8 cellular contexts compared by ENCODE assay signal in genomic region chr19:2048959-2049740, GRCh38. TPM values are rescaled to one million over a fixed set of nuclear protein-coding genes. Genes with fewer than 3 reads are reported as not detected.
DNase-seq lines count a peak whose midpoint lies in the region; ATAC-seq, FAIRE-seq and TF ChIP-seq lines count a peak whose summit lies in the region.

No MANE protein-coding gene starts in this region.

- H3K36me3 ChIP-seq in HepG2 (replicated peaks in 1 of 2; ENCODE audit: control insufficient read depth in 1 of 2, insufficient read depth in 2 of 2, low read length in 2 of 2) (peaks cover 8 to 18% of the 10 kb centered on the region in 2 experiments), thyroid gland (peaks cover 19 to 24% of the 10 kb centered on the region in 2 donors)

- no peaks in the 10 kb centered on the region for H3K27me3 ChIP-seq in HepG2 (ENCODE audit: control insufficient read depth in 1 of 2, insufficient read depth in 2 of 2, low read length in 2 of 2)
- no peaks in the 10 kb centered on the region for H3K27me3 ChIP-seq in thyroid gland

- WGBS in HepG2 (ENCODE audit: low lambda C conversion rate) = 100% methylated on average over 1 of the region's 27 CpGs
- 14 to 16% methylated on average over 5 to 10 of the region's 27 CpGs for WGBS in thyroid gland, 2 donors

- H3K9me3 Mint-ChIP-seq in activated T-cell treated with anti-CD3 and anti-CD28 coated beads, Interleukin-2, amount 50 U/mL, for 24 hours = no peaks in the 10 kb centered on the region
- no peaks in the 10 kb centered on the region for H3K9me3 Mint-ChIP-seq in MCF 10A (ENCODE audit: unreplicated experiment)

- H3K27ac ChIP-seq in HepG2 (ENCODE audit: extremely low read length, insufficient read depth, low read length) (peak overlapping the region; percentile 63), thyroid gland (peak overlapping the region; percentile 95 to 100 (median 96))

- peaks cover 47% of the 10 kb centered on the region for H4K20me1 ChIP-seq in HepG2 (ENCODE audit: insufficient read depth, low read length)

- TF ChIP-seq POLR2A in HepG2 (IDR thresholded peaks at IDR 0.05; ENCODE audit: insufficient read depth in 1 of 2, low read depth in 2 of 2, low read length in 2 of 2) (no peak), thyroid gland (IDR thresholded peaks at IDR 0.05) (no peak)

- TF ChIP-seq RAD21 in HepG2 (CRISPR knock-in tag; IDR thresholded peaks at IDR 0.05) = no peak

- H3K9ac ChIP-seq in HepG2 (ENCODE audit: insufficient read depth, low read depth, low read length) = peak overlapping the region; percentile 86

- no peak for FAIRE-seq in HepG2 (lab: Jason Lieb, UNC)

- TF ChIP-seq CTCF in MCF 10A (IDR thresholded peaks at IDR 0.05; ENCODE audit: unreplicated experiment) (no peak), HepG2 (CRISPR knock-in tag; IDR thresholded peaks at IDR 0.05) (no peak), thyroid gland (IDR thresholded peaks at IDR 0.05) (no peak)

- peak overlapping the region; percentile 83 for H3K4me3 Mint-ChIP-seq in activated T-cell treated with anti-CD3 and anti-CD28 coated beads, Interleukin-2, amount 50 U/mL, for 24 hours
- H3K4me3 Mint-ChIP-seq in MCF 10A (ENCODE audit: unreplicated experiment) = peak overlapping the region; percentile 92

- peaks cover 62% of the 10 kb centered on the region for H3K4me1 ChIP-seq in HepG2 (ENCODE audit: insufficient read depth, low read length)
- H3K4me1 ChIP-seq in thyroid gland = peaks cover 54 to 74% of the 10 kb centered on the region in 2 donors

- BruUV-seq in MCF 10A (replicated peaks; lab: Mats Ljungman, UMichigan) (no TSS peak), HepG2 (replicated peaks; lab: Mats Ljungman, UMichigan) (no TSS peak)

- peaks cover 37% of the 10 kb centered on the region for H3K36me3 Mint-ChIP-seq in activated T-cell treated with anti-CD3 and anti-CD28 coated beads, Interleukin-2, amount 50 U/mL, for 24 hours (ENCODE audit: low read depth)
- H3K36me3 Mint-ChIP-seq in MCF 10A (ENCODE audit: insufficient read depth, unreplicated experiment) = peaks cover 42% of the 10 kb centered on the region

- peaks cover 46% of the 10 kb centered on the region for H3K4me1 Mint-ChIP-seq in activated T-cell treated with anti-CD3 and anti-CD28 coated beads, Interleukin-2, amount 50 U/mL, for 24 hours (ENCODE audit: low read depth)
- H3K4me1 Mint-ChIP-seq in MCF 10A (ENCODE audit: insufficient read depth, unreplicated experiment) = peaks cover 17% of the 10 kb centered on the region

- H3K27me3 Mint-ChIP-seq in activated T-cell treated with anti-CD3 and anti-CD28 coated beads, Interleukin-2, amount 50 U/mL, for 24 hours = no peaks in the 10 kb centered on the region
- no peaks in the 10 kb centered on the region for H3K27me3 Mint-ChIP-seq in MCF 10A (ENCODE audit: insufficient read depth, unreplicated experiment)

- no peak for DNase-seq in activated T-cell treated with anti-CD3 and anti-CD28 coated beads, Interleukin-2, amount 50 U/mL, for 24 hours
- DNase-seq in activated T-cell treated with anti-CD3 and anti-CD28 coated beads, Interleukin-2, amount 50 U/mL, for 48 hours = no peak
- DNase-seq in MCF 10A (ENCODE audit: unreplicated experiment) (no peak), HepG2 (ENCODE audit: low spot score) (no peak), thyroid gland (peak; percentile 92 to 93), NCI-H774 (lab: John Stamatoyannopoulos, UW) (no peak), retina (no peak)

- ATAC-seq in HepG2 (peak; percentile 11), HG03457 (IDR thresholded peaks at IDR 0.05; ENCODE audit: unreplicated experiment) (no peak)

- CTCF ChIA-PET in MCF 10A (lab: Yijun Ruan, JAX) = interaction anchor here (0.6 to 1.6 kb wide), 5 partner anchors 17 to 141 kb away, joined by 3 to 5 read pairs (median 3); no protein-coding TSS in a partner anchor
- CTCF ChIA-PET in HepG2 (lab: Yijun Ruan, JAX; ENCODE audit: low intra/inter-chr PET ratio, low total read pairs) = no interaction called here

- no peak for TF ChIP-seq EP300 in HepG2 (IDR thresholded peaks at IDR 0.05; ENCODE audit: low read depth in 2 of 2, low read length in 2 of 2)
- TF ChIP-seq EP300 in HepG2 (CRISPR knock-in tag; IDR thresholded peaks at IDR 0.05; ENCODE audit: borderline replicate concordance) = no peak

- H3K9me3 ChIP-seq in HepG2 (ENCODE audit: low read length) = no peaks in the 10 kb centered on the region
- H3K9me3 ChIP-seq in thyroid gland = no peaks in the 10 kb centered on the region

- H3K4me3 ChIP-seq in HepG2 (replicated peaks in 1 of 3; ENCODE audit: insufficient read depth in 1 of 3, low read depth in 2 of 3, low read length in 3 of 3) = peak overlapping the region; percentile 92 to 94 (median 93)
- peak overlapping the region in 1 of 3 donors; percentile 76 for H3K4me3 ChIP-seq in thyroid gland (replicated peaks in 1 of 3)

- H3K79me2 ChIP-seq in HepG2 (ENCODE audit: insufficient read depth, low read length) = peaks cover 34% of the 10 kb centered on the region

- peak overlapping the region; percentile 88 for H3K4me2 ChIP-seq in HepG2 (ENCODE audit: low read depth, low read length)

- POLR2A ChIA-PET in MCF 10A (lab: Yijun Ruan, JAX) (interaction anchor here (0.6 to 2.6 kb wide), 13 partner anchors 9 to 676 kb away, joined by 3 to 20 read pairs (median 3); partner anchors contain the start of gene BTBD2), HepG2 (lab: Yijun Ruan, JAX) (interaction anchor here (0.8 to 2.4 kb wide), 7 partner anchors 10 to 33 kb away, joined by 4 to 26 read pairs (median 8); partner anchors contain the start of gene BTBD2)

- H2AFZ ChIP-seq in HepG2 (ENCODE audit: low read length) = no peak overlapping the region

- intact Hi-C loops in MCF 10A (cut with micrococcal nuclease) (loop anchor here (1.0 kb wide), 1 partner anchor 30 kb away; no protein-coding TSS in a partner anchor), HepG2 (cut with micrococcal nuclease; ENCODE audit: unreplicated experiment) (no loop called here), thyroid gland (cut with DNase I) (no loop called here)

- H3K27ac Mint-ChIP-seq in activated T-cell treated with anti-CD3 and anti-CD28 coated beads, Interleukin-2, amount 50 U/mL, for 24 hours = peak overlapping the region; percentile 89
- peak overlapping the region; percentile 51 for H3K27ac Mint-ChIP-seq in MCF 10A (ENCODE audit: low read depth, unreplicated experiment)

- in situ Hi-C loops in HepG2 (cut with HindIII; ENCODE audit: extremely low pct_ligation_motif_present, low pct_unique_long_range_greater_than_20kb) = no loop called here

RNA-seq across cellular contexts. Expression of gene MKNK2, which starts 1.9 kb away (rescaled TPM):
- 146 and 224 TPM in 2 replicates for total RNA-seq in MCF 10A (2022)
- total RNA-seq in HepG2 (2016; rRNA removed; fragmentation: Illumina TruSeq; extraction: Trizol) = 35.5 and 44.9 TPM in 2 replicates
- 52.3 and 57.0 TPM in 2 replicates for total RNA-seq in HepG2 (2016; cell fraction: cytosol; rRNA removed; fragmentation: Illumina TruSeq; extraction: Trizol; ENCODE audit: low read depth)
- 30.7 and 45.2 TPM in 2 replicates for total RNA-seq in HepG2 (2016; cell fraction: insoluble cytoplasmic fraction; rRNA removed; fragmentation: Illumina TruSeq; extraction: Trizol)
- total RNA-seq in HepG2 (2016; cell fraction: membrane; rRNA removed; fragmentation: Illumina TruSeq; extraction: Trizol) = 90.7 and 98.8 TPM in 2 replicates
- total RNA-seq in HepG2 (2016; cell fraction: nucleus; rRNA removed; fragmentation: Illumina TruSeq; extraction: Trizol) = 29.7 and 31.4 TPM in 2 replicates
- polyA plus RNA-seq in HepG2 (2011; rRNA removed) = 112 and 129 TPM in 2 replicates
- polyA plus RNA-seq in HepG2 (2011; cell fraction: cytosol; rRNA removed) = 75.6 and 125 TPM in 2 replicates
- polyA plus RNA-seq in HepG2 (2011; cell fraction: nucleus; rRNA removed) = 253 and 307 TPM in 2 replicates
- polyA plus RNA-seq in HepG2 (2012) = 68.1 and 73.6 TPM in 2 replicates
- polyA plus RNA-seq in HepG2 (2016; cell fraction: cytosol; fragmentation: Illumina TruSeq; extraction: Trizol; ENCODE audit: low read depth) = 65.6 and 66.5 TPM in 2 replicates
- polyA plus RNA-seq in HepG2 (2016; cell fraction: insoluble cytoplasmic fraction; fragmentation: Illumina TruSeq; extraction: Trizol; ENCODE audit: low read depth) = 34.0 and 45.2 TPM in 2 replicates
- polyA plus RNA-seq in HepG2 (2016; cell fraction: membrane; fragmentation: Illumina TruSeq; extraction: Trizol; ENCODE audit: low read depth) = 77.4 and 85.7 TPM in 2 replicates
- 73.2 and 74.3 TPM in 2 replicates for polyA plus RNA-seq in HepG2 (2016; cell fraction: nucleus; fragmentation: Illumina TruSeq; extraction: Trizol; ENCODE audit: insufficient read depth, low read depth)
- 79.7 and 204 TPM in 2 replicates for polyA minus RNA-seq in HepG2 (2011; rRNA and poly(A)+ RNA removed; ENCODE audit: low replicate concordance)
- 99.9 and 101 TPM in 2 replicates for polyA minus RNA-seq in HepG2 (2011; cell fraction: cytosol; rRNA and poly(A)+ RNA removed)
- polyA minus RNA-seq in HepG2 (2011; cell fraction: nucleus; rRNA and poly(A)+ RNA removed) = 40.2 and 51.7 TPM in 2 replicates
- total RNA-seq in thyroid gland = 100 to 1,000 TPM; 106 to 161 (median 123) TPM

RNA-seq across cellular contexts. Expression of gene BTBD2, which starts 33.6 kb away (rescaled TPM):
- total RNA-seq in MCF 10A (2022) (53.1 and 53.4 TPM in 2 replicates), HepG2 (2016; rRNA removed; fragmentation: Illumina TruSeq; extraction: Trizol) (28.1 and 30.9 TPM in 2 replicates), thyroid gland (10 to 100 TPM; 74.8 to 89.9 (median 76.2) TPM)
- 33.3 and 38.0 TPM in 2 replicates for total RNA-seq in HepG2 (2016; cell fraction: cytosol; rRNA removed; fragmentation: Illumina TruSeq; extraction: Trizol; ENCODE audit: low read depth)
- total RNA-seq in HepG2 (2016; cell fraction: insoluble cytoplasmic fraction; rRNA removed; fragmentation: Illumina TruSeq; extraction: Trizol) = 26.7 and 27.1 TPM in 2 replicates
- 73.7 and 74.9 TPM in 2 replicates for total RNA-seq in HepG2 (2016; cell fraction: membrane; rRNA removed; fragmentation: Illumina TruSeq; extraction: Trizol)
- total RNA-seq in HepG2 (2016; cell fraction: nucleus; rRNA removed; fragmentation: Illumina TruSeq; extraction: Trizol) = 18.7 and 18.8 TPM in 2 replicates
- 45.3 and 45.6 TPM in 2 replicates for polyA plus RNA-seq in HepG2 (2011; rRNA removed)
- polyA plus RNA-seq in HepG2 (2011; cell fraction: cytosol; rRNA removed) = 23.9 and 43.2 TPM in 2 replicates
- polyA plus RNA-seq in HepG2 (2011; cell fraction: nucleus; rRNA removed) = 43.1 and 48.6 TPM in 2 replicates
- polyA plus RNA-seq in HepG2 (2012) = 46.5 and 49.0 TPM in 2 replicates
- polyA plus RNA-seq in HepG2 (2016; cell fraction: cytosol; fragmentation: Illumina TruSeq; extraction: Trizol; ENCODE audit: low read depth) = 74.0 and 79.4 TPM in 2 replicates
- 39.4 and 51.6 TPM in 2 replicates for polyA plus RNA-seq in HepG2 (2016; cell fraction: insoluble cytoplasmic fraction; fragmentation: Illumina TruSeq; extraction: Trizol; ENCODE audit: low read depth)
- polyA plus RNA-seq in HepG2 (2016; cell fraction: membrane; fragmentation: Illumina TruSeq; extraction: Trizol; ENCODE audit: low read depth) = 106 and 123 TPM in 2 replicates
- polyA plus RNA-seq in HepG2 (2016; cell fraction: nucleus; fragmentation: Illumina TruSeq; extraction: Trizol; ENCODE audit: insufficient read depth, low read depth) = 43.6 and 45.5 TPM in 2 replicates
- 32.8 and 55.6 TPM in 2 replicates for polyA minus RNA-seq in HepG2 (2011; rRNA and poly(A)+ RNA removed; ENCODE audit: low replicate concordance)
- 39.1 and 43.2 TPM in 2 replicates for polyA minus RNA-seq in HepG2 (2011; cell fraction: cytosol; rRNA and poly(A)+ RNA removed)
- 10.3 and 12.1 TPM in 2 replicates for polyA minus RNA-seq in HepG2 (2011; cell fraction: nucleus; rRNA and poly(A)+ RNA removed)

RNA-seq across cellular contexts. Expression of gene MOB3A, which starts 47.0 kb away (rescaled TPM):
- 40.9 and 47.2 TPM in 2 replicates for total RNA-seq in MCF 10A (2022)
- total RNA-seq in HepG2 (2016; rRNA removed; fragmentation: Illumina TruSeq; extraction: Trizol) = 3.5 and 4.3 TPM in 2 replicates
- 2.2 and 2.7 TPM in 2 replicates for total RNA-seq in HepG2 (2016; cell fraction: cytosol; rRNA removed; fragmentation: Illumina TruSeq; extraction: Trizol; ENCODE audit: low read depth)
- 3.5 and 4.0 TPM in 2 replicates for total RNA-seq in HepG2 (2016; cell fraction: insoluble cytoplasmic fraction; rRNA removed; fragmentation: Illumina TruSeq; extraction: Trizol)
- 2.7 and 3.2 TPM in 2 replicates for total RNA-seq in HepG2 (2016; cell fraction: membrane; rRNA removed; fragmentation: Illumina TruSeq; extraction: Trizol)
- total RNA-seq in HepG2 (2016; cell fraction: nucleus; rRNA removed; fragmentation: Illumina TruSeq; extraction: Trizol) = 2.4 and 2.5 TPM in 2 replicates
- polyA plus RNA-seq in HepG2 (2011; rRNA removed) = 17.8 and 20.3 TPM in 2 replicates
- 13.9 and 16.9 TPM in 2 replicates for polyA plus RNA-seq in HepG2 (2011; cell fraction: cytosol; rRNA removed)
- polyA plus RNA-seq in HepG2 (2011; cell fraction: nucleus; rRNA removed) = 10.8 and 12.6 TPM in 2 replicates
- polyA plus RNA-seq in HepG2 (2012) = 6.2 and 6.8 TPM in 2 replicates
- polyA plus RNA-seq in HepG2 (2016; cell fraction: cytosol; fragmentation: Illumina TruSeq; extraction: Trizol; ENCODE audit: low read depth) = 0.97 and 1.0 TPM in 2 replicates
- 6.2 and 7.9 TPM in 2 replicates for polyA plus RNA-seq in HepG2 (2016; cell fraction: insoluble cytoplasmic fraction; fragmentation: Illumina TruSeq; extraction: Trizol; ENCODE audit: low read depth)
- 2.8 TPM in 2 replicates for polyA plus RNA-seq in HepG2 (2016; cell fraction: membrane; fragmentation: Illumina TruSeq; extraction: Trizol; ENCODE audit: low read depth)
- 6.6 and 6.8 TPM in 2 replicates for polyA plus RNA-seq in HepG2 (2016; cell fraction: nucleus; fragmentation: Illumina TruSeq; extraction: Trizol; ENCODE audit: insufficient read depth, low read depth)
- 23.6 and 71.5 TPM in 2 replicates for polyA minus RNA-seq in HepG2 (2011; rRNA and poly(A)+ RNA removed; ENCODE audit: low replicate concordance)
- 19.3 and 25.0 TPM in 2 replicates for polyA minus RNA-seq in HepG2 (2011; cell fraction: cytosol; rRNA and poly(A)+ RNA removed)
- polyA minus RNA-seq in HepG2 (2011; cell fraction: nucleus; rRNA and poly(A)+ RNA removed) = 5.3 and 6.0 TPM in 2 replicates
- total RNA-seq in thyroid gland = 10 to 100 TPM; 18.5 to 40.4 (median 26.6) TPM

RNA-seq across cellular contexts. Expression of gene IZUMO4, which starts 47.6 kb away (rescaled TPM):
- total RNA-seq in MCF 10A (2022) (3.1 and 5.3 TPM in 2 replicates), HepG2 (2016; rRNA removed; fragmentation: Illumina TruSeq; extraction: Trizol) (0.24 and 0.77 TPM in 2 replicates), thyroid gland (1 to 10 TPM; 1.1 to 4.2 (median 2.9) TPM)
- total RNA-seq in HepG2 (2016; cell fraction: cytosol; rRNA removed; fragmentation: Illumina TruSeq; extraction: Trizol; ENCODE audit: low read depth) = 0.79 and 0.91 TPM in 2 replicates
- total RNA-seq in HepG2 (2016; cell fraction: insoluble cytoplasmic fraction; rRNA removed; fragmentation: Illumina TruSeq; extraction: Trizol) = 0.34 and 1.5 TPM in 2 replicates
- total RNA-seq in HepG2 (2016; cell fraction: membrane; rRNA removed; fragmentation: Illumina TruSeq; extraction: Trizol) = 0.83 and 1.5 TPM in 2 replicates
- 1.1 and 2.5 TPM in 2 replicates for total RNA-seq in HepG2 (2016; cell fraction: nucleus; rRNA removed; fragmentation: Illumina TruSeq; extraction: Trizol)
- polyA plus RNA-seq in HepG2 (2011; rRNA removed) = 3.9 and 4.1 TPM in 2 replicates
- polyA plus RNA-seq in HepG2 (2011; cell fraction: cytosol; rRNA removed) = 0.55 and 0.75 TPM in 2 replicates
- polyA plus RNA-seq in HepG2 (2011; cell fraction: nucleus; rRNA removed) = 66.6 and 91.0 TPM in 2 replicates
- polyA plus RNA-seq in HepG2 (2012) = 1.7 and 4.4 TPM in 2 replicates
- 0.57 and 1.2 TPM in 2 replicates for polyA plus RNA-seq in HepG2 (2016; cell fraction: cytosol; fragmentation: Illumina TruSeq; extraction: Trizol; ENCODE audit: low read depth)
- 0.45 and 0.53 TPM in 2 replicates for polyA plus RNA-seq in HepG2 (2016; cell fraction: insoluble cytoplasmic fraction; fragmentation: Illumina TruSeq; extraction: Trizol; ENCODE audit: low read depth)
- polyA plus RNA-seq in HepG2 (2016; cell fraction: membrane; fragmentation: Illumina TruSeq; extraction: Trizol; ENCODE audit: low read depth) = 0.94 TPM in 2 replicates
- polyA plus RNA-seq in HepG2 (2016; cell fraction: nucleus; fragmentation: Illumina TruSeq; extraction: Trizol; ENCODE audit: insufficient read depth, low read depth) = 4.3 and 6.3 TPM in 2 replicates
- polyA minus RNA-seq in HepG2 (2011; rRNA and poly(A)+ RNA removed; ENCODE audit: low replicate concordance) = 0.54 and 2.7 TPM in 2 replicates
- polyA minus RNA-seq in HepG2 (2011; cell fraction: cytosol; rRNA and poly(A)+ RNA removed) = not detected in 2 replicates
- polyA minus RNA-seq in HepG2 (2011; cell fraction: nucleus; rRNA and poly(A)+ RNA removed) = 1.9 and 4.2 TPM in 2 replicates

Comparison
In these comparisons a context has a peak if more than half of its experiments do, and no peak if none do; other contexts are left out.
1. DNase-seq: peak in thyroid gland (2 of 2); none in activated T-cell treated with anti-CD3 and anti-CD28 coated beads, Interleukin-2, amount 50 U/mL, for 24 hours (single experiment), activated T-cell treated with anti-CD3 and anti-CD28 coated beads, Interleukin-2, amount 50 U/mL, for 48 hours (0 of 2), MCF 10A (single experiment), HepG2 (single experiment), NCI-H774 (single experiment) and retina (single experiment).